Comparison of ENCODE assay signal across 16 cellular contexts in the genomic region with DNA sequence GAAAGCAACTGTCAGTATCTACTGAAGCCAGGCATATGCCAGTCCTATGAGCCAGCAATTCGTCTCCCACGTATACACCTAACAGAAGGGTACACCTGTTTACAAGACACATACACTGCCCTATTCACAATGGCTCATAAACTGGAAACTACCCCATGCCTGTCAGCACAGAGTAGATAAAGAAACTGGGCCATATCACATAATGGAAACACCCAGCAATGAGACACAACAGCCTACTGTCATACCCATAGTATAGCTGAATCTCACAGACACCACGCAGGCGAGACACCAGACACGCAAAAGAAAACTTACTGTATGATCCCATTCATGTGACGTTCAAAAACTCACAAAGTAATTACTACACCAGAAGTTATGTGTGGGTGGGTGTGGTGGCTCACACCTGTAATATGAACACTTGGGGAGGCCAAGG. TPM values are rescaled to one million over a fixed set of nuclear protein-coding genes. Genes with fewer than 3 reads are reported as not detected.
DNase-seq lines count a peak whose midpoint lies in the region; ATAC-seq and TF ChIP-seq lines count a peak whose summit lies in the region.
"Had no signal": no experiment of that assay in that cellular context is flagged by ENCODE, and none has a peak within 500 bp of the region (broad histone marks: within the 10 kb centered on the region; RNA-seq: fewer than 3 reads in every experiment).

No MANE protein-coding gene starts in this region.

- H3K36me3 ChIP-seq in left ventricle myocardium inferior: peaks cover 8% of the 10 kb centered on the region
- H3K36me3 ChIP-seq in mucosa of stomach (ENCODE audit: control insufficient read depth, insufficient read depth, low read length): no peaks in the 10 kb centered on the region
- peaks cover 6 to 14% (median 12%) of the 10 kb centered on the region in 4 donors for H3K36me3 ChIP-seq in stomach

- intact Hi-C loops in left ventricle myocardium inferior (cut with micrococcal nuclease): no loop called here
- intact Hi-C loops in Right ventricle myocardium inferior (cut with DNase I): loop anchor here (10.0 kb wide), 1 partner anchor 340 kb away; no protein-coding TSS in a partner anchor
- intact Hi-C loops in activated T-helper 2 cell treated with anti-CD3 and anti-CD28 coated beads, Interferon-gamma antibody, Interleukin-2, Interleukin-4, amounts not matched to agents 10 μg/mL and 5 μg/mL and 100 μg/mL, durations not matched to agents 14 hours and 24 hours and 36 hours (cut with micrococcal nuclease): no loop called here
- intact Hi-C loops in stomach (cut with DNase I; ENCODE audit: low total_unique reads): no loop called here

- ATAC-seq in Right ventricle myocardium inferior (no peak), GM21723 (IDR thresholded peaks at IDR 0.05; ENCODE audit: unreplicated experiment) (no peak)

- no peak for DNase-seq in left ventricle myocardium inferior
- no peak for DNase-seq in Right ventricle myocardium inferior (ENCODE audit: missing footprints)
- no peak for DNase-seq in activated T-helper 2 cell treated with anti-CD3 and anti-CD28 coated beads, Interferon-gamma antibody, Interleukin-2, Interleukin-4, amounts not matched to agents 10 μg/mL and 5 μg/mL and 100 μg/mL, durations not matched to agents 14 hours and 24 hours and 36 hours (ENCODE audit: low spot score)
- no peak for DNase-seq in stomach
- DNase-seq in NCI-H1436 treated with DMSO at 0.1 percent for 48 hours (lab: John Stamatoyannopoulos, UW): no peak
- no peak for DNase-seq in retina
- DNase-seq: activated gamma-delta T cell treated with Interleukin-2 at 50 U/mL for 16 hours; DMS 273 treated with DMSO at 0.1 percent for 48 hours; lower lobe of right lung; NCI-H1417 treated with DMSO at 0.1 percent for 48 hours; NCI-H510A; occipital lobe; stimulated activated CD8-positive, alpha-beta memory T cell treated with anti-CD3 and anti-CD28 coated beads, Interleukin-4, amount 100 ng/mL, for 48 hours; T1000 had no signal

- no peaks in the 10 kb centered on the region for H3K9me3 Mint-ChIP-seq in activated T-helper 2 cell treated with anti-CD3 and anti-CD28 coated beads, Interferon-gamma antibody, Interleukin-2, Interleukin-4, amounts not matched to agents 10 μg/mL and 5 μg/mL and 100 μg/mL, durations not matched to agents 14 hours and 24 hours and 36 hours

- H3K27ac Mint-ChIP-seq in activated T-helper 2 cell treated with anti-CD3 and anti-CD28 coated beads, Interferon-gamma antibody, Interleukin-2, Interleukin-4, amounts not matched to agents 10 μg/mL and 5 μg/mL and 100 μg/mL, durations not matched to agents 14 hours and 24 hours and 36 hours: peak overlapping the region; percentile 82

- no peak overlapping the region for H3K4me3 Mint-ChIP-seq in activated T-helper 2 cell treated with anti-CD3 and anti-CD28 coated beads, Interferon-gamma antibody, Interleukin-2, Interleukin-4, amounts not matched to agents 10 μg/mL and 5 μg/mL and 100 μg/mL, durations not matched to agents 14 hours and 24 hours and 36 hours (ENCODE audit: low read depth)

- no peak for TF ChIP-seq POLR2A in stomach (IDR thresholded peaks at IDR 0.05)

- H3K27ac ChIP-seq in left ventricle myocardium inferior (replicated peaks) (peak overlapping the region; percentile 66), stomach (peak overlapping the region in 3 of 5 donors; percentile 2 to 76 (median 29))
- H3K27ac ChIP-seq: lower lobe of right lung had no signal

- H3K4me1 Mint-ChIP-seq in activated T-helper 2 cell treated with anti-CD3 and anti-CD28 coated beads, Interferon-gamma antibody, Interleukin-2, Interleukin-4, amounts not matched to agents 10 μg/mL and 5 μg/mL and 100 μg/mL, durations not matched to agents 14 hours and 24 hours and 36 hours (ENCODE audit: low read depth): peaks cover 61% of the 10 kb centered on the region

- no peaks in the 10 kb centered on the region for H3K9me3 ChIP-seq in left ventricle myocardium inferior (replicated peaks)
- no peaks in the 10 kb centered on the region for H3K9me3 ChIP-seq in mucosa of stomach (ENCODE audit: control insufficient read depth, low read length)
- H3K9me3 ChIP-seq in stomach: no peaks in the 10 kb centered on the region
- H3K9me3 ChIP-seq: lower lobe of right lung had no signal

- TF ChIP-seq CTCF in left ventricle myocardium inferior (IDR thresholded peaks at IDR 0.05; ENCODE audit: borderline replicate concordance): no peak
- TF ChIP-seq CTCF in stomach (IDR thresholded peaks at IDR 0.05): no peak

- no peaks in the 10 kb centered on the region for H3K27me3 Mint-ChIP-seq in activated T-helper 2 cell treated with anti-CD3 and anti-CD28 coated beads, Interferon-gamma antibody, Interleukin-2, Interleukin-4, amounts not matched to agents 10 μg/mL and 5 μg/mL and 100 μg/mL, durations not matched to agents 14 hours and 24 hours and 36 hours (ENCODE audit: low read depth)

- H3K4me3 ChIP-seq in left ventricle myocardium inferior: no peak overlapping the region
- H3K4me3 ChIP-seq in mucosa of stomach (ENCODE audit: low read length): no peak overlapping the region
- H3K4me3 ChIP-seq in stomach: no peak overlapping the region
- H3K4me3 ChIP-seq: lower lobe of right lung had no signal

- WGBS in stomach, 5 donors: 68 to 78% (median 74%) methylated on average over 6 of the region's 6 CpGs

- H3K4me1 ChIP-seq in left ventricle myocardium inferior: peaks cover 41% of the 10 kb centered on the region
- peaks cover 50% of the 10 kb centered on the region for H3K4me1 ChIP-seq in mucosa of stomach (ENCODE audit: control insufficient read depth, insufficient read depth, low read length)
- peaks cover 38 to 76% (median 58%) of the 10 kb centered on the region in 4 donors for H3K4me1 ChIP-seq in stomach

- H3K9ac ChIP-seq in mucosa of stomach (ENCODE audit: low read length): peak overlapping the region; percentile 47

- H3K36me3 Mint-ChIP-seq in activated T-helper 2 cell treated with anti-CD3 and anti-CD28 coated beads, Interferon-gamma antibody, Interleukin-2, Interleukin-4, amounts not matched to agents 10 μg/mL and 5 μg/mL and 100 μg/mL, durations not matched to agents 14 hours and 24 hours and 36 hours (ENCODE audit: low read depth): peaks cover 39% of the 10 kb centered on the region

- H3K27me3 ChIP-seq in left ventricle myocardium inferior (ENCODE audit: low read depth): no peaks in the 10 kb centered on the region
- H3K27me3 ChIP-seq in mucosa of stomach (ENCODE audit: control insufficient read depth, insufficient read depth, low read length): no peaks in the 10 kb centered on the region
- no peaks in the 10 kb centered on the region for H3K27me3 ChIP-seq in stomach

- TF ChIP-seq EP300 in stomach (IDR thresholded peaks at IDR 0.05): no peak

RNA-seq across cellular contexts. Expression of gene NOSIP, which starts 15.7 kb away (rescaled TPM):
- 47.3 TPM for total RNA-seq in left ventricle myocardium inferior
- total RNA-seq in Right ventricle myocardium inferior: 49.6 TPM
- 64.8 and 67.1 TPM in 2 replicates for total RNA-seq in activated T-helper 2 cell treated with anti-CD3 and anti-CD28 coated beads, Interferon-gamma antibody, Interleukin-2, Interleukin-4, amounts not matched to agents 10 μg/mL and 5 μg/mL and 100 μg/mL, durations not matched to agents 14 hours and 24 hours and 36 hours
- total RNA-seq in stomach: 100 to 1,000 TPM in 1 of 5 donors, 10 to 100 TPM in 4; 18.1 to 354 (median 70.5) TPM
- polyA plus RNA-seq in stomach: 100 to 1,000 TPM in 2 of 3 donors, 10 to 100 TPM in 1; 94.6 to 154 (median 113) TPM

RNA-seq across cellular contexts. Expression of gene PRRG2, which starts 16.5 kb away (rescaled TPM):
- total RNA-seq in left ventricle myocardium inferior: 0.88 TPM
- 0.76 TPM for total RNA-seq in Right ventricle myocardium inferior
- total RNA-seq in activated T-helper 2 cell treated with anti-CD3 and anti-CD28 coated beads, Interferon-gamma antibody, Interleukin-2, Interleukin-4, amounts not matched to agents 10 μg/mL and 5 μg/mL and 100 μg/mL, durations not matched to agents 14 hours and 24 hours and 36 hours: 0.83 and 0.84 TPM in 2 replicates
- 10 to 100 TPM in 1 of 5 donors, 1 to 10 TPM in 2, not detected in 2; 5.9 to 12.5 (median 10.0) TPM for total RNA-seq in stomach
- 10 to 100 TPM in 1 of 3 donors, 1 to 10 TPM in 2; 8.6 to 14.7 (median 9.0) TPM for polyA plus RNA-seq in stomach

RNA-seq across cellular contexts. Expression of gene PRR12, which starts 26.4 kb away (rescaled TPM):
- 15.5 TPM for total RNA-seq in left ventricle myocardium inferior
- total RNA-seq in Right ventricle myocardium inferior: 14.5 TPM
- 34.2 and 34.6 TPM in 2 replicates for total RNA-seq in activated T-helper 2 cell treated with anti-CD3 and anti-CD28 coated beads, Interferon-gamma antibody, Interleukin-2, Interleukin-4, amounts not matched to agents 10 μg/mL and 5 μg/mL and 100 μg/mL, durations not matched to agents 14 hours and 24 hours and 36 hours
- total RNA-seq in stomach: 10 to 100 TPM in 3 of 5 donors, 1 to 10 TPM in 2; 4.6 to 88.3 (median 13.9) TPM
- polyA plus RNA-seq in stomach: 10 to 100 TPM in 1 of 3 donors, 1 to 10 TPM in 2; 3.1 to 16.7 (median 5.6) TPM

RNA-seq across cellular contexts. Expression of gene RCN3, which starts 36.8 kb away (rescaled TPM):
- total RNA-seq in left ventricle myocardium inferior: 7.5 TPM
- total RNA-seq in Right ventricle myocardium inferior: 7.4 TPM
- total RNA-seq in activated T-helper 2 cell treated with anti-CD3 and anti-CD28 coated beads, Interferon-gamma antibody, Interleukin-2, Interleukin-4, amounts not matched to agents 10 μg/mL and 5 μg/mL and 100 μg/mL, durations not matched to agents 14 hours and 24 hours and 36 hours: 3.2 and 3.8 TPM in 2 replicates
- total RNA-seq in stomach: 100 to 1,000 TPM in 1 of 5 donors, 10 to 100 TPM in 2, 1 to 10 TPM in 1, not detected in 1; 3.1 to 553 (median 18.1) TPM
- polyA plus RNA-seq in stomach: 10 to 100 TPM in 2 of 3 donors, 1 to 10 TPM in 1; 9.9 to 17.6 (median 10.1) TPM

RNA-seq across cellular contexts. Expression of gene FCGRT, which starts 52.2 kb away (rescaled TPM):
- total RNA-seq in left ventricle myocardium inferior (80.9 TPM), Right ventricle myocardium inferior (105 TPM), stomach (100 to 1,000 TPM in 4 of 5 donors, 10 to 100 TPM in 1; 90.2 to 634 (median 183) TPM)
- total RNA-seq in activated T-helper 2 cell treated with anti-CD3 and anti-CD28 coated beads, Interferon-gamma antibody, Interleukin-2, Interleukin-4, amounts not matched to agents 10 μg/mL and 5 μg/mL and 100 μg/mL, durations not matched to agents 14 hours and 24 hours and 36 hours: 1.8 and 2.2 TPM in 2 replicates
- 10 to 100 TPM; 79.0 to 94.8 (median 92.0) TPM for polyA plus RNA-seq in stomach
